In the genomic region with DNA sequence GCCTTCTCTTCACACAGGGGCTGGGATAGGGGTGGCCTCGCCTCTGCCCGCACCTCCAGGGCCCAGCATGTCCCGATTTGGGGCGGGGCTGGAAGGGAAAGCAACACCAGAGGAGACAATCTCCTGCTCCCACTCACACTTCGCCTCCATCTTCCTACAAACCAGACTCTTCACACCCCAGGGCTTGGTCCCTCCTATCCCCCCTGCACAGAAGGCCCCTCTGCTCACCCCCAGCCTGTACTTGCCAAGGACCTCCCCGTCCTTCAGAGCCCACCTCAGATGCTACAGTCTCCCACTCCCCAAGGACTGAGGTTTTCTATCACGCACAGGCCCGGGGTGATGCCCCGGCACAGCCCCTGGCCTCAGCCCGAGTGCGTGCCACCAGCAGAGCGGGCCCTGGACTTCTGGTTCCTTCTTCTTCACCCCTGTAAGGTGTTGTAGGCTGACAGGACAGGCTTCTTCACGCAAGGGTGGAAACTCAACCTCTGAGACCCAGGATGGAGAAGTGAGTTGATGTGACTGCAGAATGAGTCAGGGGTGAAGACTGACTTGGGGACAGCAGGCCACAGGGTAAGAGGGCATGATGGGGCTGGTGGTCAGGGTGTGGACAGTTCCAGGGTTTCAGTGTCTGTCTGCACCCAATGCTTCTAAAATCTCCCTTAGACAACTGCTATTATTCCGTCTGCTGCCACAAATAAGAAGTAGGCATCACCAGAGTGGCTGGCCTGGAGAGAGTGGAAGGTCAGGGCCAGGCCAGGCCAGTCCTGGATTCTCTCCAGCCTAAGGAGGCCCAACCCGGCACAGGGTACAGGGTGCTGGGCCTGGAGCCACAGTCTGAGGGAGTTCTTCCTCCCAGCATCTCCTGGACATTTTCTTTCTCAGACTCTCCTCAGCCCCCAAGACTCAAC, we compare ENCODE assay signal across 15 cellular contexts. TPM values are rescaled to one million over a fixed set of nuclear protein-coding genes. Genes with fewer than 3 reads are reported as not detected.
DNase-seq lines count a peak whose midpoint lies in the region; ATAC-seq and FAIRE-seq lines count a peak whose summit lies in the region.
"Had no signal": no experiment of that assay in that cellular context is flagged by ENCODE, and none has a peak within 500 bp of the region (broad histone marks: within the 10 kb centered on the region; RNA-seq: fewer than 3 reads in every experiment).

No MANE protein-coding gene starts in this region.

- peak overlapping the region; percentile 52 for H3K4me2 ChIP-seq in BLaER1
- H3K4me2 ChIP-seq: PC-9 had no signal

- H3K4me3 Mint-ChIP-seq in activated naive CD8-positive, alpha-beta T cell treated with anti-CD3 and anti-CD28 coated beads, Interleukin-2, amount 10 ng/mL, durations not matched to agents 7 days and 5 days, result no peak overlapping the region
- no peak overlapping the region for H3K4me3 Mint-ChIP-seq in naive thymus-derived CD4-positive, alpha-beta T cell
- H3K4me3 Mint-ChIP-seq: activated CD4-positive, alpha-beta memory T cell treated with anti-CD3 and anti-CD28 coated beads, Interleukin-2, amount 10 ng/mL, durations not matched to agents 7 days and 5 days; T-helper 1 cell treated with Interleukin-12 subunit alpha and Interleukin-12 subunit beta and Interleukin-4 antibody, amounts not matched to agents 30 μg/mL and 1 μg/mL, for 36 hours had no signal

- CTCF ChIA-PET in naive thymus-derived CD4-positive, alpha-beta T cell (lab: Charles Lee), result interaction anchor here (3.0 kb wide), 1 partner anchor 61 kb away, joined by 11 read pairs; no protein-coding TSS in a partner anchor

- H3K9ac ChIP-seq in BLaER1, result no peak overlapping the region

- H4K20me1 ChIP-seq in BLaER1, result no peaks in the 10 kb centered on the region

- peak overlapping the region; percentile 49 for H3K27ac ChIP-seq in BLaER1
- H3K27ac ChIP-seq in naive thymus-derived CD4-positive, alpha-beta T cell (ENCODE audit: low read depth, low read length), result no peak overlapping the region
- H3K27ac ChIP-seq: PC-9 had no signal

- peaks cover 80% of the 10 kb centered on the region for H3K4me1 ChIP-seq in BLaER1
- peaks cover 0 to 29% of the 10 kb centered on the region in 2 donors for H3K4me1 ChIP-seq in naive thymus-derived CD4-positive, alpha-beta T cell (ENCODE audit: control insufficient read depth in 2 of 2, insufficient read depth in 2 of 2, low read length in 2 of 2)

- peaks cover 42% of the 10 kb centered on the region for H3K4me1 Mint-ChIP-seq in activated naive CD8-positive, alpha-beta T cell treated with anti-CD3 and anti-CD28 coated beads, Interleukin-2, amount 10 ng/mL, durations not matched to agents 7 days and 5 days
- peaks cover 0 to 33% (median 7%) of the 10 kb centered on the region in 7 donors for H3K4me1 Mint-ChIP-seq in naive thymus-derived CD4-positive, alpha-beta T cell

- peak; percentile 70 for FAIRE-seq in GM18507 (lab: Jason Lieb, UNC)
- FAIRE-seq: kidney had no signal

- no peak for DNase-seq in GM18507 (ENCODE audit: extremely low spot score, insufficient read length, low read depth)
- DNase-seq in activated naive CD8-positive, alpha-beta T cell treated with anti-CD3 and anti-CD28 coated beads, Interleukin-2, amount 10 ng/mL, durations not matched to agents 7 days and 5 days, result no peak
- DNase-seq in naive thymus-derived CD4-positive, alpha-beta T cell, result no peak
- no peak for DNase-seq in A172 (ENCODE audit: low spot score)
- DNase-seq in AG08396 (ENCODE audit: low spot score), result no peak
- no peak for DNase-seq in COLO829 (ENCODE audit: low spot score)
- DNase-seq: activated CD4-positive, alpha-beta memory T cell treated with anti-CD3 and anti-CD28 coated beads, Interleukin-2, amount 10 ng/mL, durations not matched to agents 7 days and 5 days; dermis blood vessel endothelial cell; EL; kidney; NCI-H2227 treated with DMSO at 0.1 percent for 48 hours; PC-9 had no signal

- H3K36me3 ChIP-seq in BLaER1, result peaks cover 12% of the 10 kb centered on the region; the same call in 1 of the 2 replicates
- no peaks in the 10 kb centered on the region for H3K36me3 ChIP-seq in naive thymus-derived CD4-positive, alpha-beta T cell (ENCODE audit: control insufficient read depth in 2 of 3, insufficient read depth in 3 of 3, low read length in 3 of 3)

- H3K27me3 Mint-ChIP-seq in activated naive CD8-positive, alpha-beta T cell treated with anti-CD3 and anti-CD28 coated beads, Interleukin-2, amount 10 ng/mL, durations not matched to agents 7 days and 5 days, result peaks cover 4% of the 10 kb centered on the region
- no peaks in the 10 kb centered on the region for H3K27me3 Mint-ChIP-seq in naive thymus-derived CD4-positive, alpha-beta T cell
- H3K27me3 Mint-ChIP-seq: activated CD4-positive, alpha-beta memory T cell treated with anti-CD3 and anti-CD28 coated beads, Interleukin-2, amount 10 ng/mL, durations not matched to agents 7 days and 5 days had no signal

- H3K27me3 ChIP-seq in BLaER1, result no peaks in the 10 kb centered on the region
- H3K27me3 ChIP-seq in naive thymus-derived CD4-positive, alpha-beta T cell (ENCODE audit: control insufficient read depth in 2 of 2, insufficient read depth in 2 of 2, low read length in 2 of 2), result no peaks in the 10 kb centered on the region

- no peak for ATAC-seq in activated naive CD8-positive, alpha-beta T cell treated with anti-CD3 and anti-CD28 coated beads, Interleukin-2, amount 10 ng/mL, durations not matched to agents 7 days and 5 days (ENCODE audit: low read depth)
- ATAC-seq in naive thymus-derived CD4-positive, alpha-beta T cell, result peak; percentile 55
- ATAC-seq in HG03135 (IDR thresholded peaks at IDR 0.05; ENCODE audit: unreplicated experiment), result no peak

- POLR2A ChIA-PET in activated naive CD8-positive, alpha-beta T cell treated with anti-CD3 and anti-CD28 coated beads, Interleukin-2, amount 10 ng/mL, durations not matched to agents 7 days and 5 days (lab: Charles Lee), result interaction anchor here (0.6 kb wide), 1 partner anchor 29 kb away, joined by 4 read pairs; no protein-coding TSS in a partner anchor
- POLR2A ChIA-PET in naive thymus-derived CD4-positive, alpha-beta T cell (lab: Charles Lee), result no interaction called here

- intact Hi-C loops in naive thymus-derived CD4-positive, alpha-beta T cell (cut with micrococcal nuclease), result loop anchor here in 1 of 2 donors (5.0 kb wide), 1 partner anchor 36 kb away; no protein-coding TSS in a partner anchor

- H3K9me3 ChIP-seq in BLaER1, result no peaks in the 10 kb centered on the region
- H3K9me3 ChIP-seq in naive thymus-derived CD4-positive, alpha-beta T cell (ENCODE audit: control insufficient read depth in 2 of 3, low read length in 3 of 3), result no peaks in the 10 kb centered on the region

- no peak overlapping the region for H3K4me3 ChIP-seq in BLaER1
- no peak overlapping the region for H3K4me3 ChIP-seq in naive thymus-derived CD4-positive, alpha-beta T cell (ENCODE audit: low read length)
- H3K4me3 ChIP-seq: PC-9 had no signal

- H3K9me3 Mint-ChIP-seq in activated naive CD8-positive, alpha-beta T cell treated with anti-CD3 and anti-CD28 coated beads, Interleukin-2, amount 10 ng/mL, durations not matched to agents 7 days and 5 days, result no peaks in the 10 kb centered on the region
- no peaks in the 10 kb centered on the region for H3K9me3 Mint-ChIP-seq in naive thymus-derived CD4-positive, alpha-beta T cell
- H3K9me3 Mint-ChIP-seq: activated CD4-positive, alpha-beta memory T cell treated with anti-CD3 and anti-CD28 coated beads, Interleukin-2, amount 10 ng/mL, durations not matched to agents 7 days and 5 days; T-helper 1 cell treated with Interleukin-12 subunit alpha and Interleukin-12 subunit beta and Interleukin-4 antibody, amounts not matched to agents 30 μg/mL and 1 μg/mL, for 36 hours had no signal

- no peaks in the 10 kb centered on the region for H3K36me3 Mint-ChIP-seq in activated naive CD8-positive, alpha-beta T cell treated with anti-CD3 and anti-CD28 coated beads, Interleukin-2, amount 10 ng/mL, durations not matched to agents 7 days and 5 days
- no peaks in the 10 kb centered on the region for H3K36me3 Mint-ChIP-seq in naive thymus-derived CD4-positive, alpha-beta T cell

- peak overlapping the region; percentile 69 for H3K27ac Mint-ChIP-seq in activated naive CD8-positive, alpha-beta T cell treated with anti-CD3 and anti-CD28 coated beads, Interleukin-2, amount 10 ng/mL, durations not matched to agents 7 days and 5 days
- peak overlapping the region in 1 of 9 donors; percentile 77 for H3K27ac Mint-ChIP-seq in naive thymus-derived CD4-positive, alpha-beta T cell
- H3K27ac Mint-ChIP-seq: activated CD4-positive, alpha-beta memory T cell treated with anti-CD3 and anti-CD28 coated beads, Interleukin-2, amount 10 ng/mL, durations not matched to agents 7 days and 5 days had no signal

RNA-seq across cellular contexts. Expression of gene ITGAE, which starts 2.5 kb away (rescaled TPM):
- total RNA-seq in activated naive CD8-positive, alpha-beta T cell treated with anti-CD3 and anti-CD28 coated beads, Interleukin-2, amount 10 ng/mL, durations not matched to agents 7 days and 5 days, result 10 to 100 TPM; 48.1 to 52.0 TPM
- 10 to 100 TPM; 16.3 to 29.4 (median 19.6) TPM for total RNA-seq in naive thymus-derived CD4-positive, alpha-beta T cell
- 10 to 100 TPM; 41.2 to 44.9 TPM for polyA plus RNA-seq in naive thymus-derived CD4-positive, alpha-beta T cell
- total RNA-seq in A172 (2014; rRNA removed; shearing (Covaris generic)), result 70.5 and 88.5 TPM in 2 replicates

RNA-seq across cellular contexts. Expression of gene NCBP3, which starts 47.5 kb away (rescaled TPM):
- total RNA-seq in activated naive CD8-positive, alpha-beta T cell treated with anti-CD3 and anti-CD28 coated beads, Interleukin-2, amount 10 ng/mL, durations not matched to agents 7 days and 5 days, result 10 to 100 TPM; 48.3 to 53.1 TPM
- total RNA-seq in naive thymus-derived CD4-positive, alpha-beta T cell, result 10 to 100 TPM; 40.6 to 49.4 (median 46.7) TPM
- 10 to 100 TPM in 1 of 2 donors, 1 to 10 TPM in 1; 7.8 to 14.7 TPM for polyA plus RNA-seq in naive thymus-derived CD4-positive, alpha-beta T cell
- total RNA-seq in A172 (2014; rRNA removed; shearing (Covaris generic)), result 22.1 and 28.1 TPM in 2 replicates
